30 cellular contexts compared by ENCODE assay signal in genomic region chrX:32451954-32452518, GRCh38.
"Had no signal": no experiment of that assay in that cellular context is flagged by ENCODE, and none has a peak within 500 bp of the region (broad histone marks: within the 10 kb centered on the region; RNA-seq: fewer than 3 reads in every experiment).

No MANE protein-coding gene starts in this region.

- H3K9me3 ChIP-seq: adrenal gland, body of pancreas, colonic mucosa, mucosa of descending colon, pancreas, prostate gland, sigmoid colon, testis, transverse colon had no signal

- H3K9me3 Mint-ChIP-seq: activated CD4-positive, alpha-beta memory T cell treated with anti-CD3 and anti-CD28 coated beads for 36 hours; activated CD4-positive, alpha-beta T cell treated with anti-CD3 and anti-CD28 coated beads, Interleukin-2, amount 10 ng/mL, durations not matched to agents 24 days and 14 days; T-helper 1 cell treated with Interleukin-12 subunit alpha and Interleukin-12 subunit beta and Interleukin-4 antibody, amounts not matched to agents 30 μg/mL and 1 μg/mL, for 36 hours had no signal

- H3K4me1 ChIP-seq: adrenal gland, body of pancreas, colonic mucosa, pancreas, prostate gland, sigmoid colon, testis, transverse colon had no signal

- H3K27me3 ChIP-seq: body of pancreas, colonic mucosa, sigmoid colon, testis, transverse colon had no signal

- H3K4me3 Mint-ChIP-seq: activated CD4-positive, alpha-beta memory T cell treated with anti-CD3 and anti-CD28 coated beads for 36 hours; activated CD4-positive, alpha-beta T cell treated with anti-CD3 and anti-CD28 coated beads, Interleukin-2, amount 10 ng/mL, durations not matched to agents 24 days and 14 days; T-helper 1 cell treated with Interleukin-12 subunit alpha and Interleukin-12 subunit beta and Interleukin-4 antibody, amounts not matched to agents 30 μg/mL and 1 μg/mL, for 36 hours had no signal

- H3K27ac Mint-ChIP-seq: activated CD4-positive, alpha-beta memory T cell treated with anti-CD3 and anti-CD28 coated beads for 36 hours; activated CD4-positive, alpha-beta T cell treated with anti-CD3 and anti-CD28 coated beads, Interleukin-2, amount 10 ng/mL, durations not matched to agents 24 days and 14 days; T-helper 1 cell treated with Interleukin-12 subunit alpha and Interleukin-12 subunit beta and Interleukin-4 antibody, amounts not matched to agents 30 μg/mL and 1 μg/mL, for 36 hours had no signal

- H3K4me2 ChIP-seq: smooth muscle cell had no signal

- FAIRE-seq: keratinocyte had no signal

- H3K27ac ChIP-seq: adrenal gland, body of pancreas, colonic mucosa, pancreas, prostate gland, sigmoid colon, testis, transverse colon had no signal

- ATAC-seq: body of pancreas, left cardiac atrium, left ventricle myocardium superior, mucosa of descending colon, pancreas had no signal

- DNase-seq: activated CD4-positive, alpha-beta memory T cell treated with anti-CD3 and anti-CD28 coated beads for 36 hours; activated CD4-positive, alpha-beta T cell treated with anti-CD3 and anti-CD28 coated beads, Interleukin-2, amount 10 ng/mL, durations not matched to agents 24 days and 14 days; activated CD4-positive, CD25-positive, alpha-beta regulatory T cell treated with anti-CD3 and anti-CD28 coated beads, Interleukin-2, amount 50 U/mL, for 72 hours; activated gamma-delta T cell; activated naive CD4-positive, alpha-beta T cell treated with anti-CD3 and anti-CD28 coated beads, Interleukin-2, amount 50 U/mL, for 16 hours; adrenal gland; aorta; body of pancreas; cerebellar nuclear complex; colonic mucosa; effector memory CD4-positive, alpha-beta T cell; foreskin fibroblast; head of caudate nucleus; hippocampal formation; left cardiac atrium; left ventricle myocardium superior; mucosa of descending colon; nucleus accumbens; pancreas; sigmoid colon; stimulated activated CD4-positive, alpha-beta T cell treated with anti-CD3 and anti-CD28 coated beads, Interleukin-2, amount 100 ng/mL, for 24 hours; stimulated activated naive CD4-positive, alpha-beta T cell; SW 1271; T-helper 9 cell; testis; transverse colon had no signal

- H3K27me3 Mint-ChIP-seq: activated CD4-positive, alpha-beta memory T cell treated with anti-CD3 and anti-CD28 coated beads for 36 hours; activated CD4-positive, alpha-beta T cell treated with anti-CD3 and anti-CD28 coated beads, Interleukin-2, amount 10 ng/mL, durations not matched to agents 24 days and 14 days had no signal

- H3K36me3 ChIP-seq: adrenal gland, colonic mucosa, pancreas, prostate gland, transverse colon had no signal

- H3K4me3 ChIP-seq: adrenal gland, body of pancreas, colonic mucosa, mucosa of descending colon, pancreas, prostate gland, sigmoid colon, smooth muscle cell, testis, transverse colon had no signal

- H3K36me3 Mint-ChIP-seq: activated CD4-positive, alpha-beta memory T cell treated with anti-CD3 and anti-CD28 coated beads for 36 hours had no signal
